Comparison of ENCODE assay signal across 16 cellular contexts in the genomic region with DNA sequence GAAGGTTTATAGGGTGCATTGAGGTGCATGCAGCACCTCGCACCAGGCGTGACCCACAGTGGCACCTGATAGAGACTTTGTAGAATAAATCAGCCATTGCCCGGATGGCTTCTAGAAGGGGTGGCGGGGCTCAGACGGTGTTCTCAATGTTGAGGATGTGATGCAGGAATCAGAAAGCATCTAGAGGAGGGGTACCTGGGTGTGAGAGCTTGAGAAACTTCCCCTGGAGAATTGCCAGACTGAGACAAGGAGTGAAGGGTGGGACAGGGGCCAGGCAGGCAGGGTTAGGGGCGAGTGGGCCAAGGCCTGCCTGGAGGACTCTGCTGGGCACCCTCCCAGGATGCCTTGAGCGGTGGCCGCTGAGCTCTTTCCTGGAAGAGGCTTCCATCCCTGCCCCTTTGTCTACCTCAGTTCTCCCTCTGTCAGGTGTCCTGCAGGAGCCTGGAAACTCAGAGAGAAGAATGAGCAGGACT. TPM values are rescaled to one million over a fixed set of nuclear protein-coding genes. Genes with fewer than 3 reads are reported as not detected.
A peak's percentile ranks its signal among the peaks of the same experiment; 100 is the strongest.
DNase-seq lines count a peak whose midpoint lies in the region; ATAC-seq and TF ChIP-seq lines count a peak whose summit lies in the region.
"Had no signal": no experiment of that assay in that cellular context is flagged by ENCODE, and none has a peak within 500 bp of the region (broad histone marks: within the 10 kb centered on the region; RNA-seq: fewer than 3 reads in every experiment).

No MANE protein-coding gene starts in this region.

- DNase-seq in Caco-2 (no peak), PC-3 (no peak), epidermal melanocyte (ENCODE audit: insufficient read length, low spot score) (peak; percentile 1), SW480 (ENCODE audit: low spot score) (no peak), upper lobe of left lung (no peak), DMS 273 treated with DMSO at 0.1 percent for 48 hours (lab: John Stamatoyannopoulos, UW) (no peak), iPS-NIHi7 (ENCODE audit: extremely low spot score) (no peak)
- DNase-seq: activated CD8-positive, alpha-beta memory T cell treated with anti-CD3 and anti-CD28 coated beads, Interleukin-2, amount 10 ng/mL, durations not matched to agents 7 days and 5 days; GOT3; hypothalamus; NCI-H1092 treated with DMSO at 0.1 percent for 48 hours; stimulated activated CD4-positive, alpha-beta T cell treated with anti-CD3 and anti-CD28 coated beads, Interleukin-12 subunit alpha, Interleukin-12 subunit beta, amount 100 ng/mL, for 4 hours had no signal

- H3K4me2 ChIP-seq in PC-3 (ENCODE audit: low read length) (peak overlapping the region; percentile 97), parathyroid adenoma (ENCODE audit: low read length) (peak overlapping the region; percentile 84)

- ATAC-seq in PC-3 (no peak), upper lobe of left lung (ENCODE audit: low FRiP score in 2 of 2) (no peak)
- ATAC-seq: activated CD8-positive, alpha-beta memory T cell treated with anti-CD3 and anti-CD28 coated beads, Interleukin-2, amount 10 ng/mL, durations not matched to agents 7 days and 5 days; SK-N-SH treated with all-trans-retinoic acid at 6 μM for 48 hours had no signal

- CTCF ChIA-PET in Caco-2 (lab: Charles Lee) (interaction anchor here (0.6 to 2.3 kb wide), 7 partner anchors 9 to 116 kb away, joined by 3 to 15 read pairs (median 3); no protein-coding TSS in a partner anchor), PC-3 (lab: Charles Lee) (no interaction called here)

- H2AFZ ChIP-seq in PC-3 (ENCODE audit: low read length) (no peak overlapping the region), parathyroid adenoma (peak overlapping the region; percentile 94)

- TF ChIP-seq POLR2A in upper lobe of left lung (IDR thresholded peaks at IDR 0.05) = no peak

- H3K27ac Mint-ChIP-seq in Caco-2 (ENCODE audit: unreplicated experiment) = peak overlapping the region; percentile 76
- H3K27ac Mint-ChIP-seq: activated CD8-positive, alpha-beta memory T cell treated with anti-CD3 and anti-CD28 coated beads, Interleukin-2, amount 10 ng/mL, durations not matched to agents 7 days and 5 days; activated naive CD4-positive, alpha-beta T cell treated with anti-CD3 and anti-CD28 coated beads, Interleukin-2, amount 50 U/mL, for 24 hours had no signal

- no peaks in the 10 kb centered on the region for H4K20me1 ChIP-seq in PC-3 (ENCODE audit: low read length)

- no peak for TF ChIP-seq CTCF in Caco-2 (IDR thresholded peaks at IDR 0.05; ENCODE audit: insufficient read depth in 1 of 2, low read depth in 1 of 2, low read length in 1 of 2, severe bottlenecking in 1 of 2, unreplicated experiment in 1 of 2)
- TF ChIP-seq CTCF in PC-3 (conservative IDR thresholded peaks at IDR 0.05; ENCODE audit: low read depth, low read length) = no peak
- TF ChIP-seq CTCF in parathyroid adenoma (IDR thresholded peaks at IDR 0.05) = no peak
- no peak for TF ChIP-seq CTCF in upper lobe of left lung (IDR thresholded peaks at IDR 0.05)

- H3K79me2 ChIP-seq in PC-3 (ENCODE audit: low read length) = peaks cover 33% of the 10 kb centered on the region
- peaks cover 9% of the 10 kb centered on the region for H3K79me2 ChIP-seq in parathyroid adenoma

- intact Hi-C loops in Caco-2 (cut with micrococcal nuclease; ENCODE audit: unreplicated experiment) = loop anchor here (1.0 to 2.0 kb wide), 3 partner anchors 12 to 30 kb away; no protein-coding TSS in a partner anchor
- intact Hi-C loops in PC-3 (cut with micrococcal nuclease) = no loop called here

- peak overlapping the region; percentile 99 for H3K27ac ChIP-seq in PC-3 (ENCODE audit: low read length)
- peak overlapping the region; percentile 94 for H3K27ac ChIP-seq in parathyroid adenoma
- H3K27ac ChIP-seq in upper lobe of left lung = peak overlapping the region in 1 of 4 donors; percentile 34

- peak overlapping the region; percentile 23 for H3K4me3 ChIP-seq in Caco-2 (ENCODE audit: low read depth, low read length)
- peak overlapping the region; percentile 76; the same call in 1 of the 2 replicates for H3K4me3 ChIP-seq in PC-3 (ENCODE audit: low read length)
- peak overlapping the region; percentile 67 for H3K4me3 ChIP-seq in parathyroid adenoma (ENCODE audit: low read depth, low read length)
- H3K4me3 ChIP-seq in upper lobe of left lung = no peak overlapping the region
- H3K4me3 ChIP-seq: lung had no signal

- no peaks in the 10 kb centered on the region for H3F3A ChIP-seq in PC-3 (ENCODE audit: low read length, unreplicated experiment)

- POLR2A ChIA-PET in Caco-2 (lab: Charles Lee) = interaction anchor here (0.6 to 1.9 kb wide), 6 partner anchors 11 to 168 kb away, joined by 4 to 13 read pairs (median 6); a partner anchor contains a TSS
- POLR2A ChIA-PET in PC-3 (lab: Charles Lee; ENCODE audit: unreplicated experiment) = no interaction called here

- peak overlapping the region; percentile 82 for H3K4me3 Mint-ChIP-seq in Caco-2 (ENCODE audit: unreplicated experiment)
- H3K4me3 Mint-ChIP-seq: activated CD8-positive, alpha-beta memory T cell treated with anti-CD3 and anti-CD28 coated beads, Interleukin-2, amount 10 ng/mL, durations not matched to agents 7 days and 5 days; activated naive CD4-positive, alpha-beta T cell treated with anti-CD3 and anti-CD28 coated beads, Interleukin-2, amount 50 U/mL, for 24 hours had no signal

- no peaks in the 10 kb centered on the region for H3K9me2 ChIP-seq in PC-3 (replicated peaks; ENCODE audit: low read length)

- no peaks in the 10 kb centered on the region for H3K27me3 Mint-ChIP-seq in Caco-2 (ENCODE audit: insufficient read depth, unreplicated experiment)
- H3K27me3 Mint-ChIP-seq: activated CD8-positive, alpha-beta memory T cell treated with anti-CD3 and anti-CD28 coated beads, Interleukin-2, amount 10 ng/mL, durations not matched to agents 7 days and 5 days; activated naive CD4-positive, alpha-beta T cell treated with anti-CD3 and anti-CD28 coated beads, Interleukin-2, amount 50 U/mL, for 24 hours had no signal

- H3K4me1 Mint-ChIP-seq in Caco-2 (ENCODE audit: low read depth, unreplicated experiment) = peaks cover 32% of the 10 kb centered on the region

- H3K9ac ChIP-seq in PC-3 (ENCODE audit: low read length) = peak overlapping the region; percentile 90
- H3K9ac ChIP-seq in parathyroid adenoma = no peak overlapping the region

- H3K36me3 Mint-ChIP-seq in Caco-2 (ENCODE audit: insufficient read depth, unreplicated experiment) = peaks cover 23% of the 10 kb centered on the region
- H3K36me3 Mint-ChIP-seq: activated CD8-positive, alpha-beta memory T cell treated with anti-CD3 and anti-CD28 coated beads, Interleukin-2, amount 10 ng/mL, durations not matched to agents 7 days and 5 days; activated naive CD4-positive, alpha-beta T cell treated with anti-CD3 and anti-CD28 coated beads, Interleukin-2, amount 50 U/mL, for 24 hours had no signal

- no peaks in the 10 kb centered on the region for H3K27me3 ChIP-seq in Caco-2 (replicated peaks; ENCODE audit: control insufficient read depth, insufficient read depth, low read length)
- H3K27me3 ChIP-seq in PC-3 (ENCODE audit: low read length) = no peaks in the 10 kb centered on the region
- H3K27me3 ChIP-seq in parathyroid adenoma (ENCODE audit: control insufficient read depth, insufficient read depth, low read length) = no peaks in the 10 kb centered on the region
- no peaks in the 10 kb centered on the region for H3K27me3 ChIP-seq in upper lobe of left lung

- H3K9me3 ChIP-seq in Caco-2 (no peaks in the 10 kb centered on the region), PC-3 (ENCODE audit: low read length) (no peaks in the 10 kb centered on the region), parathyroid adenoma (ENCODE audit: control insufficient read depth, low read length) (no peaks in the 10 kb centered on the region), upper lobe of left lung (no peaks in the 10 kb centered on the region)

- no peaks in the 10 kb centered on the region for H3K9me3 Mint-ChIP-seq in Caco-2 (ENCODE audit: unreplicated experiment)
- H3K9me3 Mint-ChIP-seq: activated naive CD4-positive, alpha-beta T cell treated with anti-CD3 and anti-CD28 coated beads, Interleukin-2, amount 50 U/mL, for 24 hours had no signal

- H3K4me1 ChIP-seq in Caco-2 = peaks cover 53% of the 10 kb centered on the region
- peaks cover 62% of the 10 kb centered on the region for H3K4me1 ChIP-seq in PC-3 (ENCODE audit: insufficient read depth, low read length)
- peaks cover 45% of the 10 kb centered on the region for H3K4me1 ChIP-seq in parathyroid adenoma
- peaks cover 3 to 29% (median 13%) of the 10 kb centered on the region in 4 donors for H3K4me1 ChIP-seq in upper lobe of left lung

- TF ChIP-seq EP300 in upper lobe of left lung (IDR thresholded peaks at IDR 0.05) = no peak

- 84 to 91% methylated on average over 6 to 8 of the region's 8 CpGs for WGBS in upper lobe of left lung, 2 donors

- BruUV-seq in Caco-2 (replicated peaks; lab: Mats Ljungman, UMichigan) (TSS peak; percentile 50), PC-3 (replicated peaks; lab: Mats Ljungman, UMichigan) (no TSS peak)

- H3K36me3 ChIP-seq in Caco-2 (ENCODE audit: control insufficient read depth, insufficient read depth, low read length) (0 out of 2 replicates have a peak, but pooled peaks cover 2% of the 10 kb centered on the region), PC-3 (ENCODE audit: low read depth, low read length) (no peaks in the 10 kb centered on the region), parathyroid adenoma (ENCODE audit: control insufficient read depth, insufficient read depth, low read length) (no peaks in the 10 kb centered on the region), upper lobe of left lung (no peaks in the 10 kb centered on the region)

RNA-seq across cellular contexts. Expression of a gene that starts 9.3 kb away (rescaled TPM):
- 153 and 195 TPM in 2 replicates for total RNA-seq in Caco-2 (2022)
- 33.7 and 41.5 TPM in 2 replicates for total RNA-seq in PC-3 (2014; rRNA removed)
- 10 to 100 TPM; 34.6 to 89.3 (median 40.4) TPM for total RNA-seq in upper lobe of left lung

RNA-seq across cellular contexts. Expression of a gene that starts 48.9 kb away (rescaled TPM):
- total RNA-seq in Caco-2 (2022) (0.25 TPM in 1 of 2 replicates, not detected in the other), PC-3 (2014; rRNA removed) (not detected in 2 replicates), upper lobe of left lung (10 to 100 TPM in 2 of 6 donors, 1 to 10 TPM in 4; 3.1 to 17.2 (median 8.4) TPM)
- total RNA-seq: activated CD8-positive, alpha-beta memory T cell treated with anti-CD3 and anti-CD28 coated beads, Interleukin-2, amount 10 ng/mL, durations not matched to agents 7 days and 5 days had no signal

Comparison
In these comparisons a context has a peak if more than half of its experiments do, and no peak if none do; other contexts are left out.
1. H3K4me3 ChIP-seq: peak in Caco-2 (single experiment), PC-3 (single experiment) and parathyroid adenoma (single experiment); none in upper lobe of left lung (0 of 4).